In the genomic region with DNA sequence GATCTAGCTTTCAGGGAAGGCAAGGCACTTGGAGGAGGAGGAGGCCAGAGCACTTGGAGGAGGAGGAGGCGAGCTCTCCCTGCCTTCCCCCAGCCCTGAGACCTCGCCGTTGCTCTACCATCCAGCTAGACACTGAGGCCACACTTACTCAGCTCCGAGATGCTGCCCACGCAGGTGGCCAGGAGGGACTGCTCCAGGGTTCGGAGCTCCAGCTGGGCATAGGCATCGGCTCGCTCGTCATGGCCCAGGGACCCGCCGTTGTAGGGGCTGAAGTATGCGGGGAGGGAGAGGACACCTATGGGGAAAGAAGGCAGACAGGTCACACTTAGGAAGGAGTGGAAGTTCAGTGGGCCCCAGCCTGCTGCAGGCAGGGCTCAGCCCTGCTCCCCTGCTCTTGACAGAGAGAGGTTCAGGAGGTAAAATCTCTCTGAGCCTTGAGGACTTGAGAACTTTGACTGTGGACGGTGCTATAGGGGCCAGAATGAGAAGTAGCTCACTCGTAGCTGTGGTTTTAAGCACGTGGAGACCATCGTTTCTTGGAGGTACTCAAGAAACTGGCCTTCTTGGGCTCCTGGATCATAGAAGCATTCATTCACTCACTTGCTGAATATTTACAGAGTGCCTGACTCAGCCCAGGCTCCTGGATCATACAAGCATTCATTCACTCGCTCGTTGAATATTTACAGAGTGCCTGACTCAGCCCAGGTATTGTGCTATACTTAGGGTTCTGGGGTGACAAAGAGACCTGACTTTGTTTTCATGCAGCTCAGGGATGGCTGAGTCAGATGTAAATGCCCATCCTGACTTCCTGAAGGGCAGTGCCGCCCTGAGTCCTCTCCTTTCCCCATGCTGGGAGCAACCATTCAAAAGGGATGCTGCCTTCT, we compare ENCODE assay signal across 1 cellular context.
TF ChIP-seq lines count a peak whose summit lies in the region.

No MANE protein-coding gene starts in this region.

TF ChIP-seq in HepG2, 621 proteins besides CTCF, POLR2A, EP300 and RAD21 (continued from another document and continues in another):
- TF ChIP-seq ZBTB26 (CRISPR knock-in tag; IDR thresholded peaks at IDR 0.05; ENCODE audit: borderline replicate concordance) (no peak), ZNF570 (CRISPR knock-in tag; IDR thresholded peaks at IDR 0.05; ENCODE audit: borderline replicate concordance) (no peak), NAIF1 (CRISPR knock-in tag; IDR thresholded peaks at IDR 0.05; ENCODE audit: borderline replicate concordance) (no peak), SAP130 (CRISPR knock-in tag; IDR thresholded peaks at IDR 0.05; ENCODE audit: low read depth) (peak; percentile 86), FOXK1 (CRISPR knock-in tag; IDR thresholded peaks at IDR 0.05; ENCODE audit: borderline replicate concordance, low read depth) (no peak; the same call in 1 of the 2 replicates), ZBTB44 (CRISPR knock-in tag; IDR thresholded peaks at IDR 0.05) (no peak), SYNCRIP (IDR thresholded peaks at IDR 0.05; ENCODE audit: insufficient read depth, low read depth, low read length) (no peak), ZNF496 (CRISPR knock-in tag; IDR thresholded peaks at IDR 0.05; ENCODE audit: insufficient replicate concordance) (no peak), TRAFD1 (CRISPR knock-in tag; IDR thresholded peaks at IDR 0.05; ENCODE audit: borderline replicate concordance) (no peak), U2AF1 (optimal IDR thresholded peaks at IDR 0.05; ENCODE audit: low read depth, low read length) (no peak), BRD4 (CRISPR knock-in tag; IDR thresholded peaks at IDR 0.05) (no peak), IKZF1 (IDR thresholded peaks at IDR 0.05) (no peak), NKX3-1 (CRISPR knock-in tag; IDR thresholded peaks at IDR 0.05) (no peak), HNRNPL (IDR thresholded peaks at IDR 0.05; ENCODE audit: low read depth, low read length) (no peak), GATA4 (IDR thresholded peaks at IDR 0.05; ENCODE audit: borderline replicate concordance, low read depth) (no peak), MBD4 (IDR thresholded peaks at IDR 0.05; ENCODE audit: borderline replicate concordance, low read length) (no peak), MIER3 (CRISPR knock-in tag; IDR thresholded peaks at IDR 0.05; ENCODE audit: borderline replicate concordance) (peak; percentile 43; the same call in 1 of the 2 replicates), ZFP41 (CRISPR knock-in tag; IDR thresholded peaks at IDR 0.05; ENCODE audit: borderline replicate concordance) (no peak), PCBP1 (IDR thresholded peaks at IDR 0.05; ENCODE audit: borderline replicate concordance, low read depth, low read length) (no peak), EED (CRISPR knock-in tag; IDR thresholded peaks at IDR 0.05) (no peak), ZBTB7A (CRISPR knock-in tag; IDR thresholded peaks at IDR 0.05) (no peak), ZNF12 (CRISPR knock-in tag; IDR thresholded peaks at IDR 0.05) (no peak), NR2C2 (CRISPR knock-in tag; IDR thresholded peaks at IDR 0.05; ENCODE audit: borderline replicate concordance) (no peak), CSRNP2 (CRISPR knock-in tag; conservative IDR thresholded peaks at IDR 0.05; ENCODE audit: low read depth) (no peak), NFATC3 (CRISPR knock-in tag; IDR thresholded peaks at IDR 0.05) (no peak), ZNF253 (CRISPR knock-in tag; IDR thresholded peaks at IDR 0.05; ENCODE audit: borderline replicate concordance) (no peak), ZNF33B (CRISPR knock-in tag; IDR thresholded peaks at IDR 0.05) (no peak), SSRP1 (CRISPR knock-in tag; IDR thresholded peaks at IDR 0.05) (no peak), DBP (CRISPR knock-in tag; IDR thresholded peaks at IDR 0.05; ENCODE audit: not compliant biosample characterization) (no peak), SRSF9 (IDR thresholded peaks at IDR 0.05; ENCODE audit: borderline replicate concordance, insufficient read depth, low read depth, low read length, poor library complexity, severe bottlenecking) (no peak), U2AF2 (IDR thresholded peaks at IDR 0.05; ENCODE audit: low read depth, low read length) (no peak), YEATS4 (CRISPR knock-in tag; IDR thresholded peaks at IDR 0.05; ENCODE audit: borderline replicate concordance) (no peak), KAT7 (CRISPR knock-in tag; IDR thresholded peaks at IDR 0.05; ENCODE audit: borderline replicate concordance) (no peak)
- TF ChIP-seq, protein P1, sequence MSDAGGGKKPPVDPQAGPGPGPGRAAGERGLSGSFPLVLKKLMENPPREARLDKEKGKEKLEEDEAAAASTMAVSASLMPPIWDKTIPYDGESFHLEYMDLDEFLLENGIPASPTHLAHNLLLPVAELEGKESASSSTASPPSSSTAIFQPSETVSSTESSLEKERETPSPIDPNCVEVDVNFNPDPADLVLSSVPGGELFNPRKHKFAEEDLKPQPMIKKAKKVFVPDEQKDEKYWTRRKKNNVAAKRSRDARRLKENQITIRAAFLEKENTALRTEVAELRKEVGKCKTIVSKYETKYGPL (CRISPR knock-in tag; IDR thresholded peaks at IDR 0.05) = no peak
- TF ChIP-seq, protein P2, sequence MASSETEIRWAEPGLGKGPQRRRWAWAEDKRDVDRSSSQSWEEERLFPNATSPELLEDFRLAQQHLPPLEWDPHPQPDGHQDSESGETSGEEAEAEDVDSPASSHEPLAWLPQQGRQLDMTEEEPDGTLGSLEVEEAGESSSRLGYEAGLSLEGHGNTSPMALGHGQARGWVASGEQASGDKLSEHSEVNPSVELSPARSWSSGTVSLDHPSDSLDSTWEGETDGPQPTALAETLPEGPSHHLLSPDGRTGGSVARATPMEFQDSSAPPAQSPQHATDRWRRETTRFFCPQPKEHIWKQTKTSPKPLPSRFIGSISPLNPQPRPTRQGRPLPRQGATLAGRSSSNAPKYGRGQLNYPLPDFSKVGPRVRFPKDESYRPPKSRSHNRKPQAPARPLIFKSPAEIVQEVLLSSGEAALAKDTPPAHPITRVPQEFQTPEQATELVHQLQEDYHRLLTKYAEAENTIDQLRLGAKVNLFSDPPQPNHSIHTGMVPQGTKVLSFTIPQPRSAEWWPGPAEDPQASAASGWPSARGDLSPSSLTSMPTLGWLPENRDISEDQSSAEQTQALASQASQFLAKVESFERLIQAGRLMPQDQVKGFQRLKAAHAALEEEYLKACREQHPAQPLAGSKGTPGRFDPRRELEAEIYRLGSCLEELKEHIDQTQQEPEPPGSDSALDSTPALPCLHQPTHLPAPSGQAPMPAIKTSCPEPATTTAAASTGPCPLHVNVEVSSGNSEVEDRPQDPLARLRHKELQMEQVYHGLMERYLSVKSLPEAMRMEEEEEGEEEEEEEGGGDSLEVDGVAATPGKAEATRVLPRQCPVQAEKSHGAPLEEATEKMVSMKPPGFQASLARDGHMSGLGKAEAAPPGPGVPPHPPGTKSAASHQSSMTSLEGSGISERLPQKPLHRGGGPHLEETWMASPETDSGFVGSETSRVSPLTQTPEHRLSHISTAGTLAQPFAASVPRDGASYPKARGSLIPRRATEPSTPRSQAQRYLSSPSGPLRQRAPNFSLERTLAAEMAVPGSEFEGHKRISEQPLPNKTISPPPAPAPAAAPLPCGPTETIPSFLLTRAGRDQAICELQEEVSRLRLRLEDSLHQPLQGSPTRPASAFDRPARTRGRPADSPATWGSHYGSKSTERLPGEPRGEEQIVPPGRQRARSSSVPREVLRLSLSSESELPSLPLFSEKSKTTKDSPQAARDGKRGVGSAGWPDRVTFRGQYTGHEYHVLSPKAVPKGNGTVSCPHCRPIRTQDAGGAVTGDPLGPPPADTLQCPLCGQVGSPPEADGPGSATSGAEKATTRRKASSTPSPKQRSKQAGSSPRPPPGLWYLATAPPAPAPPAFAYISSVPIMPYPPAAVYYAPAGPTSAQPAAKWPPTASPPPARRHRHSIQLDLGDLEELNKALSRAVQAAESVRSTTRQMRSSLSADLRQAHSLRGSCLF (CRISPR knock-in tag; IDR thresholded peaks at IDR 0.05; ENCODE audit: borderline replicate concordance) = no peak
- TF ChIP-seq, protein P3, sequence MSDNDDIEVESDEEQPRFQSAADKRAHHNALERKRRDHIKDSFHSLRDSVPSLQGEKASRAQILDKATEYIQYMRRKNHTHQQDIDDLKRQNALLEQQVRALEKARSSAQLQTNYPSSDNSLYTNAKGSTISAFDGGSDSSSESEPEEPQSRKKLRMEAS (IDR thresholded peaks at IDR 0.05) = no peak
- TF ChIP-seq, protein P4, sequence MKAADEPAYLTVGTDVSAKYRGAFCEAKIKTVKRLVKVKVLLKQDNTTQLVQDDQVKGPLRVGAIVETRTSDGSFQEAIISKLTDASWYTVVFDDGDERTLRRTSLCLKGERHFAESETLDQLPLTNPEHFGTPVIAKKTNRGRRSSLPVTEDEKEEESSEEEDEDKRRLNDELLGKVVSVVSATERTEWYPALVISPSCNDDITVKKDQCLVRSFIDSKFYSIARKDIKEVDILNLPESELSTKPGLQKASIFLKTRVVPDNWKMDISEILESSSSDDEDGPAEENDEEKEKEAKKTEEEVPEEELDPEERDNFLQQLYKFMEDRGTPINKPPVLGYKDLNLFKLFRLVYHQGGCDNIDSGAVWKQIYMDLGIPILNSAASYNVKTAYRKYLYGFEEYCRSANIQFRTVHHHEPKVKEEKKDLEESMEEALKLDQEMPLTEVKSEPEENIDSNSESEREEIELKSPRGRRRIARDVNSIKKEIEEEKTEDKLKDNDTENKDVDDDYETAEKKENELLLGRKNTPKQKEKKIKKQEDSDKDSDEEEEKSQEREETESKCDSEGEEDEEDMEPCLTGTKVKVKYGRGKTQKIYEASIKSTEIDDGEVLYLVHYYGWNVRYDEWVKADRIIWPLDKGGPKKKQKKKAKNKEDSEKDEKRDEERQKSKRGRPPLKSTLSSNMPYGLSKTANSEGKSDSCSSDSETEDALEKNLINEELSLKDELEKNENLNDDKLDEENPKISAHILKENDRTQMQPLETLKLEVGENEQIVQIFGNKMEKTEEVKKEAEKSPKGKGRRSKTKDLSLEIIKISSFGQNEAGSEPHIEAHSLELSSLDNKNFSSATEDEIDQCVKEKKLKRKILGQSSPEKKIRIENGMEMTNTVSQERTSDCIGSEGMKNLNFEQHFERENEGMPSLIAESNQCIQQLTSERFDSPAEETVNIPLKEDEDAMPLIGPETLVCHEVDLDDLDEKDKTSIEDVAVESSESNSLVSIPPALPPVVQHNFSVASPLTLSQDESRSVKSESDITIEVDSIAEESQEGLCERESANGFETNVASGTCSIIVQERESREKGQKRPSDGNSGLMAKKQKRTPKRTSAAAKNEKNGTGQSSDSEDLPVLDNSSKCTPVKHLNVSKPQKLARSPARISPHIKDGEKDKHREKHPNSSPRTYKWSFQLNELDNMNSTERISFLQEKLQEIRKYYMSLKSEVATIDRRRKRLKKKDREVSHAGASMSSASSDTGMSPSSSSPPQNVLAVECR (CRISPR knock-in tag; IDR thresholded peaks at IDR 0.05; ENCODE audit: borderline replicate concordance) = no peak
